Comparison of ENCODE assay signal across 8 cellular contexts in the genomic region with DNA sequence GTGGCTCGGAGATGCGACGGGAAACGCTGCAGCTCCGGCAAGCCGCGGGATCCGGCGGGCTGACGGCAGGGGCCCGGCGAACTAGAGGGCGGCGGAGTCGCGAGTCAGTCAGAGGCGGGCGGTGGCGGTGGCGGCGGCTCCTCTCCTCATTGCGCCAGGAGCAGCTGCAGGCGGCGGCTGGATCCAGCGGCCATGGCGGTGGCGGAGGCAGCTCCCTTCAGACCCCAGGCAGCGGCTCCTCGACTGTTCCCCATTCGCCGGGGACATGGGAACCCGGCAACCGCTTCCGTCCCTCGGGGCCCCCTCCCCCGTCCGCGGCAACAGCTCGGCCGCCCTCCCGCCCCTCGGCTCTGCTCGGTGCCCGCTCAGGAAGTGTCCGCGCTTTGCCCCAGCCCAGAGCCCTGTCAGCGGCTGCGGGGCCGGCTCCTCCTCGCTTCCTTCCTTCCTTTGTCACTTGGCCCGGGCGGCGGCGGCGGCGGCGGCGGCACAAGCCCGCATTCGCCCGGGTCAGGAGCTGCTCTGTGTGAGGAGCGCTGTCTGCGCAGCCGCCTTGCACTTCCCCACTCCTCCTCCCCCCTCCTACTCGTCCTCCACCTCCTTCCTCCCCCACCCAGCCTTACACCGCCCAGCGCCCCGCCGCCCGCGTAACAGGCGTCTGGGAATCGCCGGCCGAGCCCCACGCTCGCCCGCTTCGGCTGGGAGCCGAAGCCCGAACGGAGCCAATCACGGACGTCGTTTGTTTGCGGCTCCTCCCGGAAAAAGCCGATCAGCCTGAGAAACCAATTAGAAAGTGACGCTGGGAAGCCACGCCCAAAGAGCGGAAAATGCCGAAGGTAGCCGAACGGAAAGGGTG. TPM values are rescaled to one million over a fixed set of nuclear protein-coding genes. Genes with fewer than 3 reads are reported as not detected.
A peak's percentile ranks its signal among the peaks of the same experiment; 100 is the strongest.
DNase-seq lines count a peak whose midpoint lies in the region; ATAC-seq and TF ChIP-seq lines count a peak whose summit lies in the region.

Gene GSK3B (minus strand): TSS at position 525 of the 853 bp plus-strand sequence. CDS start 1,013 bp downstream, outside the sequence.

- H3K36me3 ChIP-seq in DOHH2 (ENCODE audit: control insufficient read depth, low read length): peaks cover 55% of the 10 kb centered on the region
- H3K36me3 ChIP-seq in cardiac muscle cell: no peaks in the 10 kb centered on the region
- H3K36me3 ChIP-seq in psoas muscle (ENCODE audit: insufficient read depth in 1 of 2, low read depth in 1 of 2): peaks cover 0 to 3% of the 10 kb centered on the region in 2 donors
- H3K36me3 ChIP-seq in aorta (ENCODE audit: control insufficient read depth in 1 of 2, insufficient read depth in 2 of 2, low read length in 1 of 2): no peaks in the 10 kb centered on the region

- H3F3A ChIP-seq in DOHH2 (ENCODE audit: control insufficient read depth, insufficient read depth): peaks cover 8% of the 10 kb centered on the region

- H3K4me1 ChIP-seq in DOHH2 (ENCODE audit: control insufficient read depth, low read length) (peaks cover 32% of the 10 kb centered on the region), cardiac muscle cell (ENCODE audit: low read depth) (peaks cover 27% of the 10 kb centered on the region), psoas muscle (peaks cover 23% of the 10 kb centered on the region), aorta (ENCODE audit: control insufficient read depth in 1 of 2, insufficient read depth in 2 of 2, low read length in 2 of 2) (no peaks in the 10 kb centered on the region)

- no peaks in the 10 kb centered on the region for H3K9me3 ChIP-seq in DOHH2 (ENCODE audit: control insufficient read depth, insufficient read depth, low read length)
- no peaks in the 10 kb centered on the region for H3K9me3 ChIP-seq in cardiac muscle cell (ENCODE audit: low read depth)
- H3K9me3 ChIP-seq in psoas muscle: no peaks in the 10 kb centered on the region
- H3K9me3 ChIP-seq in aorta (ENCODE audit: control insufficient read depth, low read length): no peaks in the 10 kb centered on the region

- intact Hi-C loops in psoas muscle (cut with DNase I) (loop anchor here (5.0 to 10.0 kb wide), 2 partner anchors 88 to 199 kb away; no protein-coding TSS in a partner anchor), aorta (cut with DNase I) (loop anchor here (5.0 to 10.0 kb wide), 5 partner anchors 78 to 341 kb away; partner anchors contain the start of gene LRRC58 (in 1 of the 2))

- no peak within 1 kb of the TSS for H3K27ac Mint-ChIP-seq in activated naive CD8-positive, alpha-beta T cell treated with anti-CD3 and anti-CD28 coated beads, Interleukin-2, amount 50 U/mL, for 24 hours

- peak; percentile 72 for DNase-seq in Jurkat, Clone E6-1 (ENCODE audit: low read depth, low spot score)
- DNase-seq in activated naive CD8-positive, alpha-beta T cell treated with anti-CD3 and anti-CD28 coated beads, Interleukin-2, amount 50 U/mL, for 24 hours: no peak
- peak in 1 of 2 donors; percentile 98 for DNase-seq in cardiac muscle cell (ENCODE audit: low read depth in 1 of 2, low spot score in 1 of 2)
- DNase-seq in psoas muscle: no peak
- peak; percentile 99 for DNase-seq in aorta

- no peaks in the 10 kb centered on the region for H3K9me2 ChIP-seq in DOHH2 (replicated peaks; ENCODE audit: control insufficient read depth, low read length)

- peak within 1 kb of the TSS; percentile 89 for H3K4me2 ChIP-seq in DOHH2 (ENCODE audit: low read length)

- peaks cover 26% of the 10 kb centered on the region for H4K20me1 ChIP-seq in DOHH2 (ENCODE audit: control insufficient read depth, insufficient read depth, low read depth, low read length)

- H3K9me3 Mint-ChIP-seq in activated naive CD8-positive, alpha-beta T cell treated with anti-CD3 and anti-CD28 coated beads, Interleukin-2, amount 50 U/mL, for 24 hours: no peaks in the 10 kb centered on the region

- 0 to 1% (median 1%) methylated on average over 70 to 94 of the region's 94 CpGs for WGBS in psoas muscle, 3 donors
- WGBS in aorta, 2 donors: 0 to 1% methylated on average over 69 to 94 of the region's 94 CpGs

- no peaks in the 10 kb centered on the region for H3K27me3 ChIP-seq in DOHH2 (ENCODE audit: control insufficient read depth, low read length)
- H3K27me3 ChIP-seq in cardiac muscle cell: no peaks in the 10 kb centered on the region
- no peaks in the 10 kb centered on the region for H3K27me3 ChIP-seq in psoas muscle (ENCODE audit: insufficient read depth in 3 of 3, low read length in 2 of 3)
- H3K27me3 ChIP-seq in aorta (ENCODE audit: control insufficient read depth in 1 of 2, insufficient read depth in 2 of 2, low read length in 1 of 2): no peaks in the 10 kb centered on the region

- no peak within 1 kb of the TSS for H3K4me3 Mint-ChIP-seq in activated naive CD8-positive, alpha-beta T cell treated with anti-CD3 and anti-CD28 coated beads, Interleukin-2, amount 50 U/mL, for 24 hours

- H3K4me1 Mint-ChIP-seq in activated naive CD8-positive, alpha-beta T cell treated with anti-CD3 and anti-CD28 coated beads, Interleukin-2, amount 50 U/mL, for 24 hours: peaks cover 32% of the 10 kb centered on the region

- H3K79me2 ChIP-seq in DOHH2 (ENCODE audit: control insufficient read depth, low read length): peaks cover 80% of the 10 kb centered on the region

- H3K36me3 Mint-ChIP-seq in activated naive CD8-positive, alpha-beta T cell treated with anti-CD3 and anti-CD28 coated beads, Interleukin-2, amount 50 U/mL, for 24 hours (ENCODE audit: low read depth): peaks cover 16% of the 10 kb centered on the region

- peak within 1 kb of the TSS; percentile 95 for H3K27ac ChIP-seq in DOHH2 (ENCODE audit: low read depth, low read length)
- peak within 1 kb of the TSS; percentile 100 for H3K27ac ChIP-seq in cardiac muscle cell
- H3K27ac ChIP-seq in psoas muscle: peak within 1 kb of the TSS; percentile 100
- H3K27ac ChIP-seq in aorta (ENCODE audit: low read depth in 1 of 2, low read length in 2 of 2): peak within 1 kb of the TSS; percentile 98

- H3K4me3 ChIP-seq in DOHH2 (ENCODE audit: low read length): peak within 1 kb of the TSS; percentile 97
- H3K4me3 ChIP-seq in Jurkat, Clone E6-1 (ENCODE audit: low read length): peak within 1 kb of the TSS; percentile 75
- H3K4me3 ChIP-seq in cardiac muscle cell: peak within 1 kb of the TSS; percentile 86
- peak within 1 kb of the TSS; percentile 96 for H3K4me3 ChIP-seq in psoas muscle
- H3K4me3 ChIP-seq in aorta (ENCODE audit: low read length in 2 of 2): peak within 1 kb of the TSS; percentile 91 to 92

- peaks cover 1% of the 10 kb centered on the region for H3K27me3 Mint-ChIP-seq in activated naive CD8-positive, alpha-beta T cell treated with anti-CD3 and anti-CD28 coated beads, Interleukin-2, amount 50 U/mL, for 24 hours

- ATAC-seq in GM21529 (IDR thresholded peaks at IDR 0.05; ENCODE audit: unreplicated experiment) (peak; percentile 27), SK-N-SH treated with all-trans-retinoic acid at 6 μM for 48 hours (peak; percentile 73), psoas muscle (peak; percentile 80 to 85 (median 82)), aorta (ENCODE audit: low FRiP score) (peak; percentile 93)
- peak; percentile 61 for ATAC-seq in activated naive CD8-positive, alpha-beta T cell treated with anti-CD3 and anti-CD28 coated beads, Interleukin-2, amount 50 U/mL, for 24 hours

- TF ChIP-seq CTCF in DOHH2 (IDR thresholded peaks at IDR 0.05; ENCODE audit: low read depth, low read length, poor library complexity, severe bottlenecking) (no peak), cardiac muscle cell (IDR thresholded peaks at IDR 0.05; ENCODE audit: low read depth, low read length) (no peak), psoas muscle (IDR thresholded peaks at IDR 0.05) (no peak)

TF ChIP-seq in SK-N-SH treated with all-trans-retinoic acid at 6 μM for 48 hours, 23 proteins besides CTCF, POLR2A, EP300 and RAD21:
- TF ChIP-seq, protein P1, sequence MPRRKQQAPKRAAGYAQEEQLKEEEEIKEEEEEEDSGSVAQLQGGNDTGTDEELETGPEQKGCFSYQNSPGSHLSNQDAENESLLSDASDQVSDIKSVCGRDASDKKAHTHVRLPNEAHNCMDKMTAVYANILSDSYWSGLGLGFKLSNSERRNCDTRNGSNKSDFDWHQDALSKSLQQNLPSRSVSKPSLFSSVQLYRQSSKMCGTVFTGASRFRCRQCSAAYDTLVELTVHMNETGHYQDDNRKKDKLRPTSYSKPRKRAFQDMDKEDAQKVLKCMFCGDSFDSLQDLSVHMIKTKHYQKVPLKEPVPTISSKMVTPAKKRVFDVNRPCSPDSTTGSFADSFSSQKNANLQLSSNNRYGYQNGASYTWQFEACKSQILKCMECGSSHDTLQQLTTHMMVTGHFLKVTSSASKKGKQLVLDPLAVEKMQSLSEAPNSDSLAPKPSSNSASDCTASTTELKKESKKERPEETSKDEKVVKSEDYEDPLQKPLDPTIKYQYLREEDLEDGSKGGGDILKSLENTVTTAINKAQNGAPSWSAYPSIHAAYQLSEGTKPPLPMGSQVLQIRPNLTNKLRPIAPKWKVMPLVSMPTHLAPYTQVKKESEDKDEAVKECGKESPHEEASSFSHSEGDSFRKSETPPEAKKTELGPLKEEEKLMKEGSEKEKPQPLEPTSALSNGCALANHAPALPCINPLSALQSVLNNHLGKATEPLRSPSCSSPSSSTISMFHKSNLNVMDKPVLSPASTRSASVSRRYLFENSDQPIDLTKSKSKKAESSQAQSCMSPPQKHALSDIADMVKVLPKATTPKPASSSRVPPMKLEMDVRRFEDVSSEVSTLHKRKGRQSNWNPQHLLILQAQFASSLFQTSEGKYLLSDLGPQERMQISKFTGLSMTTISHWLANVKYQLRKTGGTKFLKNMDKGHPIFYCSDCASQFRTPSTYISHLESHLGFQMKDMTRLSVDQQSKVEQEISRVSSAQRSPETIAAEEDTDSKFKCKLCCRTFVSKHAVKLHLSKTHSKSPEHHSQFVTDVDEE (CRISPR knock-in tag; IDR thresholded peaks at IDR 0.05): no peak
- TF ChIP-seq PPARA (CRISPR knock-in tag; IDR thresholded peaks at IDR 0.05; ENCODE audit: borderline replicate concordance) (no peak), GLIS3 (CRISPR knock-in tag; IDR thresholded peaks at IDR 0.05) (0 out of 2 replicates have a peak, but pooled peaks have one; percentile 55), ZNF70 (CRISPR knock-in tag; IDR thresholded peaks at IDR 0.05) (no peak), OSR1 (CRISPR knock-in tag; IDR thresholded peaks at IDR 0.05) (no peak)
TF ChIP-seq in SK-N-SH treated with all-trans-retinoic acid at 6 μM for 48 hours: peak in this region for 1.

RNA-seq across cellular contexts. Expression of gene GSK3B, which starts in this region (rescaled TPM):
- 21.1 TPM for polyA plus RNA-seq in Jurkat, Clone E6-1 (2012; ENCODE audit: insufficient read depth, insufficient read length)
- 28.0 and 48.3 TPM in 2 replicates for total RNA-seq in cardiac muscle cell
- 20.4 and 25.5 TPM in 2 replicates for polyA plus RNA-seq in cardiac muscle cell
- 10 to 100 TPM; 33.4 to 43.2 (median 37.8) TPM for total RNA-seq in psoas muscle
- 10 to 100 TPM in 2 of 3 donors, 1 to 10 TPM in 1; 9.1 to 40.5 (median 20.1) TPM for polyA plus RNA-seq in psoas muscle
- total RNA-seq in aorta: 10 to 100 TPM; 34.3 to 37.8 TPM
- polyA plus RNA-seq in aorta: 1 to 10 TPM; 4.5 to 5.4 TPM

Comparison
In these comparisons a context has a peak if more than half of its experiments do, and no peak if none do; other contexts are left out.
1. ATAC-seq: peak in every context shown above with its lines; median percentile 93 in aorta; 82 in psoas muscle; 73 in SK-N-SH treated with all-trans-retinoic acid at 6 μM for 48 hours; 61 in activated naive CD8-positive, alpha-beta T cell treated with anti-CD3 and anti-CD28 coated beads, Interleukin-2, amount 50 U/mL, for 24 hours; 27 in GM21529.
2. DNase-seq: peak in Jurkat, Clone E6-1 (single experiment) and aorta (2 of 2); none in activated naive CD8-positive, alpha-beta T cell treated with anti-CD3 and anti-CD28 coated beads, Interleukin-2, amount 50 U/mL, for 24 hours (single experiment) and psoas muscle (0 of 2).
3. Peak in every context shown above with its lines, with median percentiles within 50 percentile points of each other: H3K27ac ChIP-seq and H3K4me3 ChIP-seq.